13 cellular contexts compared by ENCODE assay signal in genomic region chr13:52892925-52893324, GRCh38. TPM values are rescaled to one million over a fixed set of nuclear protein-coding genes. Genes with fewer than 3 reads are reported as not detected.
"Had no signal": no experiment of that assay in that cellular context is flagged by ENCODE, and none has a peak within 500 bp of the region (broad histone marks: within the 10 kb centered on the region; RNA-seq: fewer than 3 reads in every experiment).

No MANE protein-coding gene starts in this region.

- H3K36me3 ChIP-seq: esophagus squamous epithelium had no signal

- H3K27me3 ChIP-seq: esophagus squamous epithelium had no signal

- H3K9me3 ChIP-seq: esophagus squamous epithelium had no signal

- H3K4me3 ChIP-seq: esophagus squamous epithelium had no signal

- ATAC-seq: stimulated activated naive CD8-positive, alpha-beta T cell treated with anti-CD3 and anti-CD28 coated beads, Interleukin-15, Interleukin-2, amounts not matched to agents 100 U/mL and 50 U/mL, for 24 hours; WTC11 had no signal

- DNase-seq: activated CD4-positive, alpha-beta T cell treated with anti-CD3 and anti-CD28 coated beads, Interleukin-2, amount 10 ng/mL, durations not matched to agents 7 days and 5 days; activated CD8-positive, alpha-beta memory T cell treated with anti-CD3 and anti-CD28 coated beads for 24 hours; activated naive CD4-positive, alpha-beta T cell treated with anti-CD3 and anti-CD28 coated beads for 36 hours; central memory CD4-positive, alpha-beta T cell; esophagus squamous epithelium; foreskin fibroblast; stimulated activated CD4-positive, alpha-beta T cell treated with anti-CD3 and anti-CD28 coated beads, Interleukin-2, amount 100 ng/mL, for 48 hours; stimulated activated naive CD8-positive, alpha-beta T cell treated with anti-CD3 and anti-CD28 coated beads, Interleukin-15, Interleukin-2, amounts not matched to agents 100 U/mL and 50 U/mL, for 24 hours had no signal

- H3K27ac ChIP-seq: esophagus squamous epithelium had no signal

RNA-seq across cellular contexts. Expression of gene PCDH8, which starts 44.5 kb away (rescaled TPM):
- total RNA-seq: activated CD4-positive, alpha-beta T cell treated with anti-CD3 and anti-CD28 coated beads, Interleukin-2, amount 10 ng/mL, durations not matched to agents 7 days and 5 days; activated naive CD4-positive, alpha-beta T cell treated with anti-CD3 and anti-CD28 coated beads for 36 hours; esophagus squamous epithelium; liver; mesenteric fat pad; osteocyte had no signal
- polyA plus RNA-seq: keratinocyte, liver had no signal
